ENCODE assay signal across 30 cellular contexts in the genomic region with DNA sequence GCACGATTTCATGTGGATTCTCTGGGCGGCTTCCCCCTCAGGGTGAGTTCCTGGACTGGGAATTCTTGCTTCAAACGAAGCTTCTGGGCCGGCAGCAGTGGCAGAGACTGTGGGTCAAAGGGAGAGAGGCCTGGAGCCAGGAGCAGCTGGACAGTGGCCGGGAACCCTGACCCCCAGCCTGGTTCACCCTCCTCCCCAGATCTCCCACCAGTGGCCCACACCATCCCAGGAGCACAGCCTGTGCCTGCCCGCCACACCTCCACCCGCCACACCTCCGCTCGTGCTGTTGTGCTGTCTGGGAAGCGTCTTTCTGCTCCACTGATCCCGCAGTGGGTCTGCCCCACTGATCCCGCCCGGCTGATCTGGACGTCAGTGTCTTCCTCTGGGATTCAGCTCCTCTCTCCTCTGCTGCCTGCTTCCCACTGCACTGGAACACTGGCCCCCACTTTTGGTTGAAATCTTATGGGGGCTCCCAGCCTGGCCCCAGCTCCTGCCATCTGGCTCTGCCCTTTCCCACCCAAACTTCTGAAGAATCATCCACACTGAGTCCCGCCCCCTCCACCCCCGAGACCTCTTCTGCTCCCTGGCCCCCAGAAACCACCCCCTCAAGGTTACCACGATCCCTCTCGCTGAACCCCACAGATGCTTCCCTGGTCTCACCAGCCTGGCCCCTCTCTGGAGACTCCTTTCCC. TPM values are rescaled to one million over a fixed set of nuclear protein-coding genes. Genes with fewer than 3 reads are reported as not detected.
DNase-seq lines count a peak whose midpoint lies in the region; ATAC-seq and TF ChIP-seq lines count a peak whose summit lies in the region.
"Had no signal": no experiment of that assay in that cellular context is flagged by ENCODE, and none has a peak within 500 bp of the region (broad histone marks: within the 10 kb centered on the region; RNA-seq: fewer than 3 reads in every experiment).

No MANE protein-coding gene starts in this region.

- no peaks in the 10 kb centered on the region for H3K27me3 ChIP-seq in upper lobe of right lung
- H3K27me3 ChIP-seq: breast epithelium had no signal

- no peaks in the 10 kb centered on the region for H3K36me3 ChIP-seq in upper lobe of right lung
- H3K36me3 ChIP-seq: breast epithelium, suprapubic skin had no signal

- H3K4me3 Mint-ChIP-seq in activated T-cell treated with anti-CD3 and anti-CD28 coated beads, Interleukin-2, amount 50 U/mL, for 24 hours, result no peak overlapping the region
- no peak overlapping the region for H3K4me3 Mint-ChIP-seq in central memory CD8-positive, alpha-beta T cell
- H3K4me3 Mint-ChIP-seq in neural crest cell, result no peak overlapping the region
- H3K4me3 Mint-ChIP-seq: activated CD4-positive, alpha-beta memory T cell treated with anti-CD3 and anti-CD28 coated beads, Interleukin-2, amount 10 ng/mL, durations not matched to agents 7 days and 5 days; activated naive CD4-positive, alpha-beta T cell treated with anti-CD3 and anti-CD28 coated beads, Interleukin-2, amount 50 U/mL, for 24 hours; T-helper 1 cell treated with Interleukin-12 subunit alpha and Interleukin-12 subunit beta and Interleukin-4 antibody, amounts not matched to agents 30 μg/mL and 1 μg/mL, for 36 hours had no signal

- no peak overlapping the region for H3K4me3 ChIP-seq in upper lobe of right lung
- H3K4me3 ChIP-seq: breast epithelium, left lung, psoas muscle, suprapubic skin had no signal

- peaks cover 48% of the 10 kb centered on the region for H3K36me3 Mint-ChIP-seq in activated T-cell treated with anti-CD3 and anti-CD28 coated beads, Interleukin-2, amount 50 U/mL, for 24 hours (ENCODE audit: low read depth)
- peaks cover 42% of the 10 kb centered on the region for H3K36me3 Mint-ChIP-seq in central memory CD8-positive, alpha-beta T cell (ENCODE audit: insufficient read depth)
- no peaks in the 10 kb centered on the region for H3K36me3 Mint-ChIP-seq in neural crest cell (ENCODE audit: low read depth)

- no peaks in the 10 kb centered on the region for H3K9me3 Mint-ChIP-seq in activated T-cell treated with anti-CD3 and anti-CD28 coated beads, Interleukin-2, amount 50 U/mL, for 24 hours
- no peaks in the 10 kb centered on the region for H3K9me3 Mint-ChIP-seq in central memory CD8-positive, alpha-beta T cell
- no peaks in the 10 kb centered on the region for H3K9me3 Mint-ChIP-seq in neural crest cell
- H3K9me3 Mint-ChIP-seq: activated CD4-positive, alpha-beta memory T cell treated with anti-CD3 and anti-CD28 coated beads, Interleukin-2, amount 10 ng/mL, durations not matched to agents 7 days and 5 days; activated naive CD4-positive, alpha-beta T cell treated with anti-CD3 and anti-CD28 coated beads, Interleukin-2, amount 50 U/mL, for 24 hours; CD4-positive, CD25-positive, alpha-beta regulatory T cell; T-helper 1 cell treated with Interleukin-12 subunit alpha and Interleukin-12 subunit beta and Interleukin-4 antibody, amounts not matched to agents 30 μg/mL and 1 μg/mL, for 36 hours had no signal

- no peaks in the 10 kb centered on the region for H3K4me1 ChIP-seq in upper lobe of right lung
- H3K4me1 ChIP-seq: breast epithelium, left lung, psoas muscle, suprapubic skin had no signal

- H3K9me3 ChIP-seq in upper lobe of right lung, result no peaks in the 10 kb centered on the region
- H3K9me3 ChIP-seq: breast epithelium, left lung, psoas muscle, SK-N-SH, suprapubic skin had no signal

- no peaks in the 10 kb centered on the region for H3K27me3 Mint-ChIP-seq in activated T-cell treated with anti-CD3 and anti-CD28 coated beads, Interleukin-2, amount 50 U/mL, for 24 hours
- H3K27me3 Mint-ChIP-seq in central memory CD8-positive, alpha-beta T cell, result no peaks in the 10 kb centered on the region
- H3K27me3 Mint-ChIP-seq in neural crest cell (ENCODE audit: low read depth), result peaks cover 11% of the 10 kb centered on the region
- H3K27me3 Mint-ChIP-seq: activated naive CD4-positive, alpha-beta T cell treated with anti-CD3 and anti-CD28 coated beads, Interleukin-2, amount 50 U/mL, for 24 hours had no signal

- intact Hi-C loops in upper lobe of right lung (cut with DNase I), result no loop called here

- no peak for ATAC-seq in central memory CD8-positive, alpha-beta T cell (replicated peaks; ENCODE audit: extremely low read depth, poor library complexity, severe bottlenecking)
- ATAC-seq in upper lobe of right lung, result no peak
- no peak for ATAC-seq in HG02759 (IDR thresholded peaks at IDR 0.05; ENCODE audit: unreplicated experiment)
- ATAC-seq: left lung, PC-3, psoas muscle, Right ventricle myocardium inferior had no signal

- peaks cover 7% of the 10 kb centered on the region for H3K4me1 Mint-ChIP-seq in activated T-cell treated with anti-CD3 and anti-CD28 coated beads, Interleukin-2, amount 50 U/mL, for 24 hours (ENCODE audit: low read depth)
- peaks cover 26% of the 10 kb centered on the region for H3K4me1 Mint-ChIP-seq in central memory CD8-positive, alpha-beta T cell
- no peaks in the 10 kb centered on the region for H3K4me1 Mint-ChIP-seq in neural crest cell

- TF ChIP-seq CTCF in neural crest cell (conservative IDR thresholded peaks at IDR 0.05) (no peak), upper lobe of right lung (IDR thresholded peaks at IDR 0.05) (no peak)

- H3K27ac Mint-ChIP-seq in activated T-cell treated with anti-CD3 and anti-CD28 coated beads, Interleukin-2, amount 50 U/mL, for 24 hours, result no peak overlapping the region
- peak overlapping the region; percentile 76 for H3K27ac Mint-ChIP-seq in central memory CD8-positive, alpha-beta T cell (ENCODE audit: low read depth)
- peak overlapping the region; percentile 88 for H3K27ac Mint-ChIP-seq in neural crest cell (ENCODE audit: unreplicated experiment)
- H3K27ac Mint-ChIP-seq: activated CD4-positive, alpha-beta memory T cell treated with anti-CD3 and anti-CD28 coated beads, Interleukin-2, amount 10 ng/mL, durations not matched to agents 7 days and 5 days; activated naive CD4-positive, alpha-beta T cell treated with anti-CD3 and anti-CD28 coated beads, Interleukin-2, amount 50 U/mL, for 24 hours; T-helper 1 cell treated with Interleukin-12 subunit alpha and Interleukin-12 subunit beta and Interleukin-4 antibody, amounts not matched to agents 30 μg/mL and 1 μg/mL, for 36 hours had no signal

- DNase-seq in activated T-cell treated with anti-CD3 and anti-CD28 coated beads, Interleukin-2, amount 50 U/mL, for 24 hours, result peak; percentile 11
- DNase-seq in activated T-cell treated with anti-CD3 and anti-CD28 coated beads for 4 hours (no peak), neural crest cell (ENCODE audit: low read depth, low spot score) (no peak), upper lobe of right lung (peak; percentile 59), DMS79 (lab: John Stamatoyannopoulos, UW) (no peak), GM03348 (ENCODE audit: low spot score) (no peak)
- no peak for DNase-seq in central memory CD8-positive, alpha-beta T cell (ENCODE audit: low spot score in 2 of 2)
- DNase-seq: 8988T; activated CD4-positive, alpha-beta memory T cell treated with anti-CD3 and anti-CD28 coated beads, Interleukin-2, amount 10 ng/mL, durations not matched to agents 7 days and 5 days; activated CD8-positive, alpha-beta memory T cell treated with anti-CD3 and anti-CD28 coated beads, Interleukin-2, amount 50 U/mL, for 4 hours; Calu3; CD4-positive, CD25-positive, alpha-beta regulatory T cell; DMS79 treated with DMSO at 0.1 percent for 48 hours; GOT3; Kasumi-1; NCI-H1417 treated with DMSO at 0.1 percent for 48 hours; NCI-H2081; PC-3; SK-N-SH; stimulated activated naive CD4-positive, alpha-beta T cell treated with Interleukin-2 at 50 U/mL for 16 hours had no signal

- no peak overlapping the region for H3K27ac ChIP-seq in upper lobe of right lung
- H3K27ac ChIP-seq: breast epithelium, epithelial cell of prostate, left lung, psoas muscle, suprapubic skin had no signal

RNA-seq across cellular contexts. Expression of gene ZBP1, which starts 9.8 kb away (rescaled TPM):
- total RNA-seq in neural crest cell (not detected in 2 replicates), upper lobe of right lung (2.7 TPM)
- total RNA-seq: PC-3 had no signal

RNA-seq across cellular contexts. Expression of gene PCK1, which starts 49.5 kb away (rescaled TPM):
- not detected in 2 replicates for total RNA-seq in neural crest cell
- 4.7 TPM for total RNA-seq in upper lobe of right lung
- total RNA-seq: activated CD4-positive, alpha-beta memory T cell treated with anti-CD3 and anti-CD28 coated beads, Interleukin-2, amount 10 ng/mL, durations not matched to agents 7 days and 5 days; CD4-positive, CD25-positive, alpha-beta regulatory T cell; left lung; myocyte; PC-3 had no signal

Comparison
In these comparisons a context has a peak if more than half of its experiments do, and no peak if none do; other contexts are left out.
1. DNase-seq: peak in activated T-cell treated with anti-CD3 and anti-CD28 coated beads, Interleukin-2, amount 50 U/mL, for 24 hours (single experiment) and upper lobe of right lung (single experiment); none in activated T-cell treated with anti-CD3 and anti-CD28 coated beads for 4 hours (single experiment), central memory CD8-positive, alpha-beta T cell (0 of 2), neural crest cell (single experiment), DMS79 (single experiment) and GM03348 (single experiment).